7 cellular contexts compared by ENCODE assay signal in the genomic region with DNA sequence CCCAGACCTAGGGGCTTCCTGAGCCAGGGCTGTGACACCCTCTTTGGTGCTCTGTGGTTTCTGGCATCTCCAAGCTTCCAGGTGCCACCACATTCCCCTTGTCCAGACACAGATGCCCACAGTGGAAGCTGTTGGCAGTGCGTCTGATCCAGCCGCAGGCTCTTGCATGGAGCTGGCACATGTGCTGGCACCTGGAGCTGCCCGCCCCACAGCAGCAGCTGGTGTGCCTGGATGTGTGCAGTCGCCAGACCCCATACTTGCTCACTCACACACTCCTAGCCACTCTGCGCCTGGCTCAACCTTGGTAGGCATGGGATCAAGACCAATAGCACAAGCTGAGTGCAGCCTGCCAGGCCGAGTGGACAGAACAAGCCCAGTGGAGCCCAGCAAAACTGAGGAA.
"Had no signal": no experiment of that assay in that cellular context is flagged by ENCODE, and none has a peak within 500 bp of the region (broad histone marks: within the 10 kb centered on the region; RNA-seq: fewer than 3 reads in every experiment).

No MANE protein-coding gene starts in this region.

- H3K27ac ChIP-seq: HL-60 had no signal

- H3K4me3 Mint-ChIP-seq: GM23338, HFFc6, IgD-negative memory B cell had no signal

- H3K4me3 ChIP-seq: GM23338, HAP-1 had no signal

- H3K36me3 ChIP-seq: HAP-1 had no signal

- H3K27ac Mint-ChIP-seq: GM23338, HFFc6, IgD-negative memory B cell had no signal

- H3K4me1 ChIP-seq: HAP-1 had no signal

- H2AFZ ChIP-seq: GM23338 had no signal

- H3K9me3 ChIP-seq: HAP-1 had no signal

- ATAC-seq: HCT116 had no signal

- H3K4me2 ChIP-seq: GM23338 had no signal

- DNase-seq: HFFc6, KBM-7 had no signal
